Comparison of ENCODE assay signal across 8 cellular contexts in the genomic region with DNA sequence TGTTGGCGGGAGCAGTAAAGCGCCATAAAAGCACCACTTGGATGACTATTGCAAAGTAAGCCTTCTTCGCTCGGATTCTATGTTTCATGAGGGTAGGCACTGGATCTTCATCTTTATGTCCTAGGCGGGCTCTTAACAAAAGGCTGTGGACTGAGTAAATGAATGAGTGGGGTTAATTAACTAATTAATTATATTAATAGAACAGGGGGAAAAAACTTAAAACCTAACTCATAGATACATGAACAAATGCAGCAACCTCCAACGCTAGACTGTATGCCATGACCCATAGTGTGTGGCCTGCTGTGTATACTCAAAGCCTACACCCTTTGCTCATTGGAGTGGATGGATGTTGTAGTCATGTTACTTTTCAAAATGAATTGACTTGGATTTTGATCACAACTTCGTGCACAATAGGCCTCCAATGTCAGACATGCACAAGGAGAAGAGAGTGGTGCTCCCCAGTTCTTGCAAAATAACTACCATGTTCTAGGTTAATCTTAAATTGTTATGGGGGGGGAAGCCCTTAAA. TPM values are rescaled to one million over a fixed set of nuclear protein-coding genes. Genes with fewer than 3 reads are reported as not detected.
DNase-seq lines count a peak whose midpoint lies in the region; ATAC-seq, FAIRE-seq and TF ChIP-seq lines count a peak whose summit lies in the region.

No MANE protein-coding gene starts in this region.

- CTCF ChIA-PET in RWPE1 (lab: Yijun Ruan, JAX) = interaction anchor here (0.6 kb wide), 2 partner anchors 108 to 180 kb away, joined by 4 to 5 read pairs; no protein-coding TSS in a partner anchor

- intact Hi-C loops in dorsolateral prefrontal cortex (cut with DNase I) = no loop called here
- intact Hi-C loops in pancreas (cut with DNase I) = no loop called here

- H3K36me3 ChIP-seq in DOHH2 (ENCODE audit: control insufficient read depth, low read length) (no peaks in the 10 kb centered on the region), pancreas (no peaks in the 10 kb centered on the region)

- H3K27ac ChIP-seq in DOHH2 (ENCODE audit: low read depth, low read length) (no peak overlapping the region), dorsolateral prefrontal cortex (no peak overlapping the region), pancreas (peak overlapping the region in 3 of 4 donors; percentile 94 to 95 (median 94)), RWPE1 (no peak overlapping the region)

- peaks cover 40% of the 10 kb centered on the region for H3K4me1 ChIP-seq in DOHH2 (ENCODE audit: control insufficient read depth, low read length)
- H3K4me1 ChIP-seq in pancreas = peaks cover 0 to 5% (median 0%) of the 10 kb centered on the region in 3 donors

- in situ Hi-C loops in G401 (cut with HindIII; ENCODE audit: low sequenced_read_pairs) = no loop called here

- no peak for DNase-seq in Jurkat, Clone E6-1 (ENCODE audit: low read depth, low spot score)
- DNase-seq in dorsolateral prefrontal cortex (no peak), pancreas (no peak), G401 (ENCODE audit: low spot score) (no peak), amniotic stem cell (lab: John Stamatoyannopoulos, UW) (no peak), RWPE1 (ENCODE audit: low spot score) (no peak), SK-N-DZ (ENCODE audit: low spot score) (no peak)

- 0 out of 2 replicates have a peak, but pooled peaks cover 9% of the 10 kb centered on the region for H3F3A ChIP-seq in DOHH2 (ENCODE audit: control insufficient read depth, insufficient read depth)

- no peak overlapping the region for H3K4me2 ChIP-seq in DOHH2 (ENCODE audit: low read length)

- H3K79me2 ChIP-seq in DOHH2 (ENCODE audit: control insufficient read depth, low read length) = no peaks in the 10 kb centered on the region

- H3K4me3 ChIP-seq in DOHH2 (ENCODE audit: low read length) = peak overlapping the region; percentile 59; the same call in 1 of the 2 replicates
- peak overlapping the region; percentile 70 for H3K4me3 ChIP-seq in Jurkat, Clone E6-1 (ENCODE audit: low read length)
- peak overlapping the region in 36 of 59 donors; percentile 17 to 64 (median 50) for H3K4me3 ChIP-seq in dorsolateral prefrontal cortex
- peak overlapping the region; percentile 45 to 78 (median 60) for H3K4me3 ChIP-seq in pancreas

- POLR2A ChIA-PET in RWPE1 (lab: Yijun Ruan, JAX; ENCODE audit: low non-redundant PET) = no interaction called here

- TF ChIP-seq CTCF in DOHH2 (IDR thresholded peaks at IDR 0.05; ENCODE audit: low read depth, low read length, poor library complexity, severe bottlenecking) = no peak
- no peak for TF ChIP-seq CTCF in dorsolateral prefrontal cortex (IDR thresholded peaks at IDR 0.05 in 54 of 56, conservative IDR thresholded peaks at IDR 0.05 in 2 of 56; ENCODE audit: low read depth in 1 of 56, partially characterized antibody in 56 of 56)
- TF ChIP-seq CTCF in pancreas (IDR thresholded peaks at IDR 0.05) = no peak
- no peak for TF ChIP-seq CTCF in RWPE1 (conservative IDR thresholded peaks at IDR 0.05; ENCODE audit: low read depth)

- H4K20me1 ChIP-seq in DOHH2 (ENCODE audit: control insufficient read depth, insufficient read depth, low read depth, low read length) = no peaks in the 10 kb centered on the region

- FAIRE-seq in pancreas (lab: Jason Lieb, UNC) = no peak

- 45 to 54% methylated on average over 7 of the region's 7 CpGs for WGBS in pancreas, 2 donors

- no peaks in the 10 kb centered on the region for H3K9me2 ChIP-seq in DOHH2 (replicated peaks; ENCODE audit: control insufficient read depth, low read length)

- no peak for ATAC-seq in pancreas

- H3K9me3 ChIP-seq in DOHH2 (ENCODE audit: control insufficient read depth, insufficient read depth, low read length) = no peaks in the 10 kb centered on the region
- H3K9me3 ChIP-seq in pancreas = no peaks in the 10 kb centered on the region

- peaks cover 66% of the 10 kb centered on the region for H3K27me3 ChIP-seq in DOHH2 (ENCODE audit: control insufficient read depth, low read length)
- peaks cover 22 to 79% (median 65%) of the 10 kb centered on the region in 45 donors for H3K27me3 ChIP-seq in dorsolateral prefrontal cortex
- H3K27me3 ChIP-seq in pancreas = no peaks in the 10 kb centered on the region

RNA-seq across cellular contexts. Expression of a gene that starts 0.4 kb away (rescaled TPM):
- 16.7 TPM for polyA plus RNA-seq in Jurkat, Clone E6-1 (2012; ENCODE audit: insufficient read depth, insufficient read length)
- total RNA-seq in dorsolateral prefrontal cortex (1 to 10 TPM in 1 of 120 experiments, under 1 TPM in 35, not detected in 84; 0.13 to 1.8 (median 0.36) TPM), pancreas (1 to 10 TPM; 5.2 to 7.4 (median 6.6) TPM)
- polyA plus RNA-seq in pancreas = 1 to 10 TPM; 5.4 TPM
- total RNA-seq in G401 (2014; rRNA removed; shearing (Covaris generic)) = 0.31 and 1.6 TPM in 2 replicates
- 0.06 TPM in 1 of 2 replicates, not detected in the other for polyA plus RNA-seq in SK-N-DZ (2014; cell fraction: cytosol; rRNA removed)
- polyA plus RNA-seq in SK-N-DZ (2014; cell fraction: nucleus; rRNA removed) = 0.05 TPM in 1 of 2 replicates, not detected in the other

Comparison
In these comparisons a context has a peak if more than half of its experiments do, and no peak if none do; other contexts are left out.
1. H3K27ac ChIP-seq: peak in pancreas (3 of 4); none in DOHH2 (single experiment), dorsolateral prefrontal cortex (0 of 59) and RWPE1 (single experiment).
2. Peak in every context shown above with its lines, with median percentiles within 50 percentile points of each other: H3K4me3 ChIP-seq.